34 cellular contexts compared by ENCODE assay signal in the genomic region with DNA sequence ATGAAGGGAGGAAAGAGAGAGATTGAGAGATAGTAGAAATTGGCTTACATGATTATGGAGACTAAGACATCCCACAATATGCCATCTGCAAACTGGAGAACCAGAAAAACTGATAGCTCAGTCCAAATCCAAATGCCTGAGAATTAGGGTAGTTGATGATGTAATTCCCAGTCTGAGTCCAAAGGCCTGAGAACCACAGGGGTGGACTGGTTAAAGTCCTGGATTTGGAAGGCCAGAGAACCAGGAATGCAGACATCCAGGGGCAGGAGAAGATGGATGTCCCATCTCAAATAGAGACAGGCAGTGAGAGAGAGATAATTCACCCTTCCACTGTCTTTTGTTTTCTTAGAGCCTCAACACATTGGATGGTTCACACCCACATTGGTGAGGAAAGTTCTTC.
"Had no signal": no experiment of that assay in that cellular context is flagged by ENCODE, and none has a peak within 500 bp of the region (broad histone marks: within the 10 kb centered on the region; RNA-seq: fewer than 3 reads in every experiment).

No MANE protein-coding gene starts in this region.

- H3K27me3 ChIP-seq: MG63 had no signal

- H3K27ac ChIP-seq: KMS-11 had no signal

- H3K4me3 ChIP-seq: MG63 had no signal

- H3K9me3 ChIP-seq: MG63 had no signal

- H3K9ac ChIP-seq: KMS-11 had no signal

- H3K4me2 ChIP-seq: KMS-11 had no signal

- H3K36me3 ChIP-seq: MG63 had no signal

- DNase-seq: Karpas-422, Kasumi-1, MG63, MM.1S, MV-4-11, NCI-H1048, NCI-H1092, NCI-H1092 treated with DMSO at 0.1 percent for 48 hours, NCI-H1105, NCI-H1105 treated with DMSO at 0.1 percent for 48 hours, NCI-H1417, NCI-H1417 treated with DMSO at 0.1 percent for 48 hours, NCI-H1436, NCI-H1436 treated with DMSO at 0.1 percent for 48 hours, NCI-H146, NCI-H1694, NCI-H1694 treated with DMSO at 0.1 percent for 48 hours, NCI-H187, NCI-H187 treated with DMSO at 0.1 percent for 48 hours, NCI-H1930, NCI-H2029, NCI-H2029 treated with DMSO at 0.1 percent for 48 hours, NCI-H2081, NCI-H2081 treated with DMSO at 0.1 percent for 48 hours, NCI-H2107, NCI-H2171, NCI-H2171 treated with DMSO at 0.1 percent for 48 hours, NCI-H2227 treated with DMSO at 0.1 percent for 48 hours, NCI-H226, NCI-H345, NCI-H446, NCI-H446 treated with DMSO at 0.1 percent for 48 hours, NCI-H510A had no signal
